ENCODE assay signal across 8 cellular contexts in genomic region chr2:131681607-131682121, GRCh38.
DNase-seq lines count a peak whose midpoint lies in the region; ATAC-seq, FAIRE-seq and TF ChIP-seq lines count a peak whose summit lies in the region.
"Not testable (repeated sequence)": the region's sequence is repeated elsewhere in the genome, so short reads cannot be mapped to it uniquely, and the experiment has no call there.

No MANE protein-coding gene starts in this region.

- H3K4ac ChIP-seq in mesenchymal stem cell (ENCODE audit: low read depth in 1 of 2, low read length in 2 of 2) = peak overlapping the region; percentile 29 to 77

- not testable (repeated sequence) for DNase-seq in CD14-positive monocyte (ENCODE audit: low spot score); PC-3; activated naive CD8-positive, alpha-beta T cell treated with anti-CD3 and anti-CD28 coated beads, Interleukin-2, amount 50 U/mL, for 24 hours; mesenchymal stem cell
- DNase-seq in fibroblast of lung (ENCODE audit: low read depth in 2 of 2) = peak in 1 of 2 donors; percentile 14
- DNase-seq in small intestine = peak; percentile 35

- not testable (repeated sequence) for H3K27ac ChIP-seq in PC-3 (ENCODE audit: low read length)
- H3K27ac ChIP-seq in fibroblast of lung (ENCODE audit: insufficient read depth, low read length) = peak overlapping the region; percentile 87
- peak overlapping the region; percentile 87 for H3K27ac ChIP-seq in mesenchymal stem cell (ENCODE audit: low read length, poor library complexity, severe bottlenecking)
- peak overlapping the region; percentile 80 to 91 for H3K27ac ChIP-seq in small intestine (ENCODE audit: low read depth in 1 of 2, low read length in 1 of 2)

- FAIRE-seq in small intestine (lab: Jason Lieb, UNC) = not testable (repeated sequence)

- peak overlapping the region; percentile 76 for H2AK5ac ChIP-seq in mesenchymal stem cell (ENCODE audit: low read length, severe bottlenecking)

- H3K4me1 ChIP-seq in PC-3 (ENCODE audit: insufficient read depth, low read length) = peaks cover 24% of the 10 kb centered on the region
- H3K4me1 ChIP-seq in fibroblast of lung (ENCODE audit: control insufficient read depth, extremely low read depth, insufficient read depth, low read length); mesenchymal stem cell (ENCODE audit: control insufficient read depth, insufficient read depth, low read depth, low read length); small intestine (ENCODE audit: control insufficient read depth in 2 of 2, insufficient read depth in 1 of 2, low read depth in 1 of 2, low read length in 1 of 2): not testable (repeated sequence)

- peaks cover 13% of the 10 kb centered on the region for H3K79me1 ChIP-seq in mesenchymal stem cell (replicated peaks; ENCODE audit: low read length, poor library complexity, severe bottlenecking)

- peak overlapping the region; percentile 99 for H4K8ac ChIP-seq in mesenchymal stem cell (ENCODE audit: low read length)

- POLR2A ChIA-PET in PC-3 (lab: Charles Lee; ENCODE audit: unreplicated experiment) = not testable (repeated sequence)

- not testable (repeated sequence) for H3K36me3 Mint-ChIP-seq in CD14-positive monocyte
- peaks cover 12% of the 10 kb centered on the region for H3K36me3 Mint-ChIP-seq in activated naive CD8-positive, alpha-beta T cell treated with anti-CD3 and anti-CD28 coated beads, Interleukin-2, amount 50 U/mL, for 24 hours (ENCODE audit: low read depth)

- H3K4me3 Mint-ChIP-seq in CD14-positive monocyte = peak overlapping the region; percentile 81 to 94
- peak overlapping the region; percentile 86 for H3K4me3 Mint-ChIP-seq in activated naive CD8-positive, alpha-beta T cell treated with anti-CD3 and anti-CD28 coated beads, Interleukin-2, amount 50 U/mL, for 24 hours

- H3K79me2 ChIP-seq in PC-3 (ENCODE audit: low read length) = peaks cover 20% of the 10 kb centered on the region; the same call in 1 of the 2 replicates
- H3K79me2 ChIP-seq in fibroblast of lung (ENCODE audit: control insufficient read depth, insufficient read depth, low read length) = not testable (repeated sequence)

- peaks cover 3 to 60% (median 42%) of the 10 kb centered on the region in 3 donors for H3K27me3 Mint-ChIP-seq in CD14-positive monocyte (ENCODE audit: low read depth in 3 of 3)
- H3K27me3 Mint-ChIP-seq in activated naive CD8-positive, alpha-beta T cell treated with anti-CD3 and anti-CD28 coated beads, Interleukin-2, amount 50 U/mL, for 24 hours = not testable (repeated sequence)

- not testable (repeated sequence) for H3K9me2 ChIP-seq in PC-3 (replicated peaks; ENCODE audit: low read length)

- H3K27me3 ChIP-seq in PC-3 (ENCODE audit: low read length); fibroblast of lung (ENCODE audit: control insufficient read depth, insufficient read depth, low read length); mesenchymal stem cell (ENCODE audit: control insufficient read depth in 1 of 2, insufficient read depth in 1 of 2, low read length in 2 of 2); small intestine (ENCODE audit: control insufficient read depth in 2 of 2, insufficient read depth in 2 of 2, low read length in 2 of 2): not testable (repeated sequence)

- H2BK120ac ChIP-seq in mesenchymal stem cell (ENCODE audit: low read depth, low read length) = peak overlapping the region; percentile 2

- H2BK5ac ChIP-seq in mesenchymal stem cell (ENCODE audit: low read depth, low read length, poor library complexity, severe bottlenecking) = peak overlapping the region; percentile 97

- H4K91ac ChIP-seq in mesenchymal stem cell (ENCODE audit: low read length) = peak overlapping the region; percentile 20

- TF ChIP-seq CTCF in CD14-positive monocyte (IDR thresholded peaks at IDR 0.05); PC-3 (conservative IDR thresholded peaks at IDR 0.05; ENCODE audit: low read depth, low read length); fibroblast of lung (conservative IDR thresholded peaks at IDR 0.05 in 1 of 2, IDR thresholded peaks at IDR 0.05 in 1 of 2; ENCODE audit: low read depth in 1 of 2, low read length in 2 of 2): not testable (repeated sequence)

- CTCF ChIA-PET in PC-3 (lab: Charles Lee) = interaction anchor here (1.2 to 1.8 kb wide), 2 partner anchors 8 to 10 kb away, joined by 4 to 7 read pairs; no protein-coding TSS in a partner anchor

- H3K18ac ChIP-seq in mesenchymal stem cell (ENCODE audit: low read depth in 1 of 2, low read length in 2 of 2) = peak overlapping the region; percentile 88 to 91

- H3K14ac ChIP-seq in mesenchymal stem cell (ENCODE audit: low read length in 2 of 2) = peak overlapping the region in 1 of 2 experiments; percentile 50

- H3F3A ChIP-seq in PC-3 (ENCODE audit: low read length, unreplicated experiment) = not testable (repeated sequence)

- H2BK15ac ChIP-seq in mesenchymal stem cell (ENCODE audit: low read depth, poor library complexity, severe bottlenecking) = not testable (repeated sequence)

- H4K20me1 ChIP-seq in PC-3 (ENCODE audit: low read length); fibroblast of lung (ENCODE audit: control insufficient read depth, extremely low read depth, insufficient read depth, low read length): not testable (repeated sequence)

- BruUV-seq in PC-3 (replicated peaks; lab: Mats Ljungman, UMichigan) = not testable (repeated sequence)

- H3K4me3 ChIP-seq in PC-3 (ENCODE audit: low read length) = peak overlapping the region; percentile 88
- peak overlapping the region; percentile 57 to 87 (median 76) for H3K4me3 ChIP-seq in fibroblast of lung (replicated peaks in 1 of 4; ENCODE audit: control extremely low read depth in 1 of 4, insufficient read depth in 1 of 4, low read depth in 3 of 4, low read length in 4 of 4)
- H3K4me3 ChIP-seq in mesenchymal stem cell (ENCODE audit: insufficient read depth in 1 of 2, low read depth in 1 of 2, low read length in 2 of 2) = peak overlapping the region; percentile 72 to 96
- H3K4me3 ChIP-seq in small intestine (ENCODE audit: low read depth in 1 of 2, low read length in 2 of 2) = peak overlapping the region in 1 of 2 donors; percentile 90

- H2AFZ ChIP-seq in PC-3 (ENCODE audit: low read length) (peak overlapping the region; percentile 96), fibroblast of lung (ENCODE audit: low read length) (peak overlapping the region; percentile 87), mesenchymal stem cell (ENCODE audit: low read depth, low read length) (peak overlapping the region; percentile 75)

- H2BK12ac ChIP-seq in mesenchymal stem cell (ENCODE audit: low read length in 2 of 2) = peak overlapping the region; percentile 3 to 33

- not testable (repeated sequence) for H3K9me3 ChIP-seq in PC-3 (ENCODE audit: low read length); fibroblast of lung (ENCODE audit: control insufficient read depth, insufficient read depth, low read depth, low read length); mesenchymal stem cell (ENCODE audit: control insufficient read depth, low read length); small intestine (ENCODE audit: control insufficient read depth, low read depth)

- not testable (repeated sequence) for H3K36me3 ChIP-seq in PC-3 (ENCODE audit: low read depth, low read length); fibroblast of lung (ENCODE audit: control insufficient read depth, insufficient read depth, low read length); small intestine (ENCODE audit: control insufficient read depth in 2 of 2, insufficient read depth in 2 of 2, low read length in 2 of 2)
- H3K36me3 ChIP-seq in mesenchymal stem cell (ENCODE audit: control insufficient read depth in 1 of 2, insufficient read depth in 2 of 2, low read depth in 1 of 2, low read length in 2 of 2) = peaks cover 0 to 11% of the 10 kb centered on the region in 2 experiments

- H3K9ac ChIP-seq in PC-3 (ENCODE audit: low read length) = peak overlapping the region; percentile 71
- peak overlapping the region; percentile 85 for H3K9ac ChIP-seq in fibroblast of lung (ENCODE audit: insufficient read depth, low read length)
- H3K9ac ChIP-seq in mesenchymal stem cell (ENCODE audit: low read length) = peak overlapping the region; percentile 94

- H3K4me2 ChIP-seq in PC-3 (ENCODE audit: low read length) (peak overlapping the region; percentile 92), fibroblast of lung (ENCODE audit: extremely low read depth, insufficient read depth, low read length) (peak overlapping the region; percentile 78), mesenchymal stem cell (ENCODE audit: low read length, poor library complexity, severe bottlenecking) (peak overlapping the region; percentile 82)

- not testable (repeated sequence) for H3K9me3 Mint-ChIP-seq in CD14-positive monocyte; activated naive CD8-positive, alpha-beta T cell treated with anti-CD3 and anti-CD28 coated beads, Interleukin-2, amount 50 U/mL, for 24 hours

- H3K23ac ChIP-seq in mesenchymal stem cell (ENCODE audit: low read length in 2 of 2) = not testable (repeated sequence)

- 31% methylated on average over 10 of the region's 10 CpGs for WGBS in mesenchymal stem cell
- 9 to 17% (median 11%) methylated on average over 7 to 10 of the region's 10 CpGs for WGBS in small intestine, 3 donors

- intact Hi-C loops in CD14-positive monocyte (cut with micrococcal nuclease); PC-3 (cut with micrococcal nuclease): not testable (repeated sequence)

- peak overlapping the region in 4 of 7 donors; percentile 52 to 76 (median 74) for H3K27ac Mint-ChIP-seq in CD14-positive monocyte
- peak overlapping the region; percentile 76 for H3K27ac Mint-ChIP-seq in activated naive CD8-positive, alpha-beta T cell treated with anti-CD3 and anti-CD28 coated beads, Interleukin-2, amount 50 U/mL, for 24 hours

- peak; percentile 12 for ATAC-seq in GM21390 (IDR thresholded peaks at IDR 0.05; ENCODE audit: unreplicated experiment)
- ATAC-seq in HG03103 (IDR thresholded peaks at IDR 0.05; ENCODE audit: low read depth, unreplicated experiment) = peak; percentile 7
- ATAC-seq in PC-3 = peak; percentile 54
- ATAC-seq in activated naive CD8-positive, alpha-beta T cell treated with anti-CD3 and anti-CD28 coated beads, Interleukin-2, amount 50 U/mL, for 24 hours = not testable (repeated sequence)

- peaks cover 24% of the 10 kb centered on the region for H3K4me1 Mint-ChIP-seq in CD14-positive monocyte
- peaks cover 40% of the 10 kb centered on the region for H3K4me1 Mint-ChIP-seq in activated naive CD8-positive, alpha-beta T cell treated with anti-CD3 and anti-CD28 coated beads, Interleukin-2, amount 50 U/mL, for 24 hours
